8 cellular contexts compared by ENCODE assay signal in the genomic region with DNA sequence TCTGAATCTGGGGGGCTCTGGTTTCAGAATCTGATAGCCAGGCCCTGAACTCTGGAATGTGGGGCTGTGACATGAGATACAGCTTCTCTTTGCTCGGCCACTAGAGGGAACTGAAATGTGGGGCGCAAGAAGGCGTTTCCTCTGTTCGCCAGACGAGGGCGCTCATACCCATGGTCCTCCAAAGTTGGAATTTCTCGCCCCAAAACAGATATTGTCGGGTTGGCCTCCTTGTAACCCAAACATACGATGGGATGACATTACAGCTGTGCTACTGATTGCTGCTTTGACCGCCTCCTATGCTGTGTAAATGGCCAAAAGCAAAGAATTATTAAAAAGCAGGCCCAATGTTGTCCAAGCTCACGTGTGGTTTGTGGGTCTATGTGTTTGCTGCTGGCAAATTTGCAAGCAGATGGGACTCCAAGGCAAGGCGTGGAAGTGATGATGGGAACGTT. TPM values are rescaled to one million over a fixed set of nuclear protein-coding genes. Genes with fewer than 3 reads are reported as not detected.
DNase-seq lines count a peak whose midpoint lies in the region; ATAC-seq lines count a peak whose summit lies in the region.

No MANE protein-coding gene starts in this region.

- no peak overlapping the region for H3K4ac ChIP-seq in mesendoderm (ENCODE audit: low read depth, low read length)

- ATAC-seq in GM18520 (IDR thresholded peaks at IDR 0.05; ENCODE audit: unreplicated experiment): no peak

- H3K9ac ChIP-seq in BLaER1: no peak overlapping the region
- no peak overlapping the region for H3K9ac ChIP-seq in GM23248
- no peak overlapping the region for H3K9ac ChIP-seq in mesendoderm (ENCODE audit: low read length)

- no peak overlapping the region for H3K18ac ChIP-seq in mesendoderm (ENCODE audit: low read length)

- no peak overlapping the region for H2BK5ac ChIP-seq in mesendoderm (ENCODE audit: low read length)

- DNase-seq in GM23248 (peak; percentile 78), NCI-H526 treated with DMSO at 0.1 percent for 48 hours (lab: John Stamatoyannopoulos, UW) (peak; percentile 33), ecto neural progenitor cell (ENCODE audit: low spot score) (peak; percentile 89), mesendoderm (peak; percentile 71)
- peak; percentile 65 for DNase-seq in activated CD4-positive, alpha-beta T cell treated with anti-CD3 and anti-CD28 coated beads, Interleukin-2, amount 50 U/mL, for 24 hours (ENCODE audit: low read depth in 1 of 2, low spot score in 1 of 2)
- DNase-seq in stimulated activated CD8-positive, alpha-beta memory T cell treated with anti-CD3 and anti-CD28 coated beads, Interleukin-4, amount 100 ng/mL, for 1 hour (ENCODE audit: low read depth in 2 of 2, low spot score in 1 of 2): peak; percentile 46 to 59

- H4K8ac ChIP-seq in mesendoderm (ENCODE audit: low read depth, low read length): no peak overlapping the region

- H4K20me1 ChIP-seq in BLaER1 (no peaks in the 10 kb centered on the region), GM23248 (ENCODE audit: insufficient read depth) (no peaks in the 10 kb centered on the region)

- no peak overlapping the region for H2AK5ac ChIP-seq in mesendoderm (ENCODE audit: low read length)

- H3K56ac ChIP-seq in mesendoderm (ENCODE audit: low read length): no peak overlapping the region

- in situ Hi-C loops in GM23248 (cut with MboI): loop anchor here (10.0 kb wide), 1 partner anchor 502 kb away; a partner anchor contains a TSS

- H4K5ac ChIP-seq in mesendoderm (ENCODE audit: low read length): no peak overlapping the region

- no peak overlapping the region for H3K23ac ChIP-seq in mesendoderm (ENCODE audit: low read length)

- WGBS in GM23248 (ENCODE audit: low coverage in 1 of 2, low lambda C conversion rate in 2 of 2, missing lambda C conversion rate in 2 of 2), 2 experiments: 9 to 10% methylated on average over 13 of the region's 13 CpGs
- WGBS in mesendoderm (ENCODE audit: extremely low coverage, insufficient coverage, low lambda C conversion rate): no CpG with 5 or more reads among the region's 13 CpGs

- H3K9me2 ChIP-seq in GM23248 (ENCODE audit: insufficient read depth): no peaks in the 10 kb centered on the region

- H3K4me2 ChIP-seq in BLaER1: peak overlapping the region; percentile 45
- H3K4me2 ChIP-seq in GM23248 (ENCODE audit: unreplicated experiment): no peak overlapping the region
- no peak overlapping the region for H3K4me2 ChIP-seq in mesendoderm (ENCODE audit: low read length)

- no peaks in the 10 kb centered on the region for H3K79me1 ChIP-seq in mesendoderm (ENCODE audit: low read length)

- H3K27ac ChIP-seq in BLaER1 (no peak overlapping the region), GM23248 (no peak overlapping the region), mesendoderm (ENCODE audit: low read depth, low read length) (no peak overlapping the region)

- no peak overlapping the region for H2BK15ac ChIP-seq in mesendoderm (replicated peaks; ENCODE audit: low read depth)

- peaks cover 5% of the 10 kb centered on the region; the same call in 1 of the 2 replicates for H3K9me3 ChIP-seq in BLaER1
- H3K9me3 ChIP-seq in GM23248 (ENCODE audit: low read depth): no peaks in the 10 kb centered on the region

- H3K79me2 ChIP-seq in GM23248 (ENCODE audit: insufficient read depth) (no peaks in the 10 kb centered on the region), mesendoderm (ENCODE audit: control insufficient read depth, insufficient read depth, low read length) (no peaks in the 10 kb centered on the region)

- peaks cover 27% of the 10 kb centered on the region for H3K4me1 ChIP-seq in BLaER1
- H3K4me1 ChIP-seq in GM23248 (ENCODE audit: insufficient read depth): no peaks in the 10 kb centered on the region
- H3K4me1 ChIP-seq in mesendoderm (ENCODE audit: control insufficient read depth, low read depth, low read length): no peaks in the 10 kb centered on the region

- H3K4me3 ChIP-seq in BLaER1 (no peak overlapping the region), GM23248 (no peak overlapping the region), mesendoderm (ENCODE audit: low read length) (no peak overlapping the region)

- no peaks in the 10 kb centered on the region for H3F3A ChIP-seq in GM23248 (ENCODE audit: insufficient read depth)

- no peaks in the 10 kb centered on the region for H3K36me3 ChIP-seq in BLaER1
- no peaks in the 10 kb centered on the region for H3K36me3 ChIP-seq in GM23248 (ENCODE audit: low read depth)
- no peaks in the 10 kb centered on the region for H3K36me3 ChIP-seq in mesendoderm (ENCODE audit: control insufficient read depth, insufficient read depth, low read length)

- H3K27me3 ChIP-seq in BLaER1: no peaks in the 10 kb centered on the region
- H3K27me3 ChIP-seq in GM23248 (replicated peaks; ENCODE audit: insufficient read depth): peaks cover 29% of the 10 kb centered on the region; the same call in 1 of the 2 replicates
- H3K27me3 ChIP-seq in mesendoderm (ENCODE audit: insufficient read depth, low read length, poor library complexity): no peaks in the 10 kb centered on the region

- no peak overlapping the region for H2AFZ ChIP-seq in GM23248

- no peak overlapping the region for H2BK120ac ChIP-seq in mesendoderm (ENCODE audit: low read depth, low read length)

RNA-seq across cellular contexts. Expression of a gene that starts 13.1 kb away (rescaled TPM):
- total RNA-seq in GM23248 (2014; rRNA removed; shearing (Covaris generic)): 17.9 and 18.2 TPM in 2 replicates
- 4.3 and 5.1 TPM in 2 replicates for polyA plus RNA-seq in GM23248 (2016; fragmentation: Nextera tagmentation; extraction: Ambion mirVana)
- polyA plus RNA-seq in mesendoderm (2013, experiment 1 of 2): 29.1 TPM
- polyA plus RNA-seq in mesendoderm (2013, experiment 2 of 2): 29.8 TPM

Comparison
In these comparisons a context has a peak if more than half of its experiments do, and no peak if none do; other contexts are left out.
1. DNase-seq: peak in every context shown above with its lines; median percentile 89 in ecto neural progenitor cell; 78 in GM23248; 71 in mesendoderm; 65 in activated CD4-positive, alpha-beta T cell treated with anti-CD3 and anti-CD28 coated beads, Interleukin-2, amount 50 U/mL, for 24 hours; 52 in stimulated activated CD8-positive, alpha-beta memory T cell treated with anti-CD3 and anti-CD28 coated beads, Interleukin-4, amount 100 ng/mL, for 1 hour; 33 in NCI-H526 treated with DMSO at 0.1 percent for 48 hours.